Comparison of ENCODE assay signal across 1 cellular context in genomic region chr10:6473430-6473829, GRCh38.
TF ChIP-seq lines count a peak whose summit lies in the region.

No MANE protein-coding gene starts in this region.

TF ChIP-seq in K562, 482 proteins besides CTCF, POLR2A, EP300 and RAD21 (continued from another document and continues in another):
- TF ChIP-seq ZNF398 (CRISPR knock-in tag; IDR thresholded peaks at IDR 0.05) (no peak), HNRNPK (IDR thresholded peaks at IDR 0.05; ENCODE audit: low read depth, low read length, poor library complexity, severe bottlenecking) (no peak), MNT (conservative IDR thresholded peaks at IDR 0.05) (peak; percentile 34 to 63; a peak in 3 of 4 replicates), TCF3 (CRISPR knock-in tag; IDR thresholded peaks at IDR 0.05) (peak; percentile 97), ZNF184 (CRISPR knock-in tag; IDR thresholded peaks at IDR 0.05) (no peak), NR1H2 (CRISPR knock-in tag; IDR thresholded peaks at IDR 0.05) (no peak), TRIM25 (IDR thresholded peaks at IDR 0.05; ENCODE audit: borderline replicate concordance) (no peak), MYBL2 (IDR thresholded peaks at IDR 0.05; ENCODE audit: low read depth) (no peak), MYBL2 (CRISPR knock-in tag; IDR thresholded peaks at IDR 0.05; ENCODE audit: borderline replicate concordance) (no peak), SIRT6 (IDR thresholded peaks at IDR 0.05; ENCODE audit: low read depth, low read length) (no peak), PTRF (tag; IDR thresholded peaks at IDR 0.05) (no peak), POLR2B (IDR thresholded peaks at IDR 0.05; ENCODE audit: low read depth, partially characterized antibody) (no peak), THRAP3 (IDR thresholded peaks at IDR 0.05; ENCODE audit: borderline replicate concordance) (no peak), BRD9 (IDR thresholded peaks at IDR 0.05; ENCODE audit: low read depth, partially characterized antibody) (peak; percentile 82), BRF2 (IDR thresholded peaks at IDR 0.05; ENCODE audit: borderline replicate concordance, insufficient read depth, insufficient read length) (no peak), ZNF668 (CRISPR knock-in tag; IDR thresholded peaks at IDR 0.05) (no peak), E2F4 (CRISPR knock-in tag; IDR thresholded peaks at IDR 0.05; ENCODE audit: low read depth) (no peak), RUNX1 (IDR thresholded peaks at IDR 0.05; ENCODE audit: low read depth) (peak; percentile 92), HMGXB4 (CRISPR knock-in tag; IDR thresholded peaks at IDR 0.05) (no peak), ZNF121 (CRISPR knock-in tag; conservative IDR thresholded peaks at IDR 0.05) (no peak), ZNF655 (CRISPR knock-in tag; IDR thresholded peaks at IDR 0.05) (no peak), ELK3 (CRISPR knock-in tag; IDR thresholded peaks at IDR 0.05) (no peak), BCLAF1 (IDR thresholded peaks at IDR 0.05; ENCODE audit: borderline replicate concordance in 1 of 2, control insufficient read depth in 1 of 2, low read depth in 2 of 2, low read length in 1 of 2) (no peak), MED1 (CRISPR knock-in tag; IDR thresholded peaks at IDR 0.05; ENCODE audit: borderline replicate concordance) (no peak), TAF1 (IDR thresholded peaks at IDR 0.05; ENCODE audit: control insufficient read depth, extremely low read depth, insufficient read depth, low read length, severe bottlenecking) (no peak), ZBTB8A (IDR thresholded peaks at IDR 0.05; ENCODE audit: partially characterized antibody) (no peak), ZNF551 (CRISPR knock-in tag; IDR thresholded peaks at IDR 0.05) (0 out of 2 replicates have a peak, but pooled peaks have one; percentile 4), SMARCC2 (IDR thresholded peaks at IDR 0.05; ENCODE audit: low read depth) (peak; percentile 78; the same call in 1 of the 2 replicates), HCFC1 (IDR thresholded peaks at IDR 0.05; ENCODE audit: low read depth, low read length) (no peak), TBP (optimal IDR thresholded peaks at IDR 0.05; ENCODE audit: low read depth, low read length) (peak; percentile 35), CEBPZ (IDR thresholded peaks at IDR 0.05; ENCODE audit: borderline replicate concordance, low read depth, low read length) (no peak)
